16 cellular contexts compared by ENCODE assay signal in genomic region chr6:164154588-164154987, GRCh38.
"Had no signal": no experiment of that assay in that cellular context is flagged by ENCODE, and none has a peak within 500 bp of the region (broad histone marks: within the 10 kb centered on the region; RNA-seq: fewer than 3 reads in every experiment).

No MANE protein-coding gene starts in this region.

- H3K27me3 ChIP-seq: dorsolateral prefrontal cortex, esophagus muscularis mucosa, foreskin keratinocyte, heart right ventricle, left lung had no signal

- H3K9me3 ChIP-seq: esophagus muscularis mucosa, heart right ventricle, lower lobe of right lung had no signal

- H3K27ac ChIP-seq: coronary artery, dorsolateral prefrontal cortex, esophagus muscularis mucosa, foreskin keratinocyte, left lung, lower lobe of right lung had no signal

- H3K4me1 ChIP-seq: esophagus muscularis mucosa, foreskin keratinocyte, left lung, lower lobe of right lung had no signal

- ATAC-seq: foreskin keratinocyte, left cardiac atrium, left lung, lower lobe of right lung, mucosa of descending colon had no signal

- H3K36me3 ChIP-seq: esophagus muscularis mucosa, heart right ventricle, left lung, lower lobe of right lung had no signal

- H3K4me3 ChIP-seq: coronary artery, dorsolateral prefrontal cortex, esophagus muscularis mucosa, heart right ventricle, left lung, lower lobe of right lung, mucosa of descending colon had no signal

- DNase-seq: dermis blood vessel endothelial cell; dorsolateral prefrontal cortex; effector CD4-positive, alpha-beta T cell; effector memory CD4-positive, alpha-beta T cell; foreskin keratinocyte; glutamatergic neuron; head of caudate nucleus; heart right ventricle; hippocampal formation; left cardiac atrium; left lung; lower lobe of right lung; mesenchymal stem cell; mucosa of descending colon had no signal
